In the genomic region with DNA sequence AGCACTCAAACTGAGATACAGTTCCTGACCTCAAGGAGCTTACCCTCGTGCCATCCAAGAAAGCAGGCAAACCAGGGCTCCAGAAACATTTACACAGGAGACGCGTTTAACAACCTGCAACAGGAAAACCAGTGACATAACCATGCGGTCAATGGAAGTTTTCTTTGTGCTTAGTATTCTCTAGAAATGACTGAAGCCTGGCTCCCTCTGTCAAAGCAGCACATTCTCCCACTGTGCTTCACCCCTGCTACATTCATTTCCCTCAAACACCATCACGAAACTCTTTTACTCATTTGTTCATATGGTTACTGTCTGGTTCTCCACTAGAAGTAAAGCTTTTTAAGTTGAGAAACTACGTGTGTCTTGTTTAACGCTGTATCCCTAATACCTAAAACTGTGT, we compare ENCODE assay signal across 1 cellular context.
TF ChIP-seq lines count a peak whose summit lies in the region.

No MANE protein-coding gene starts in this region.

TF ChIP-seq in IMR-90, 13 proteins besides CTCF, POLR2A, EP300 and RAD21 (continued from another document):
- TF ChIP-seq USF2 (IDR thresholded peaks at IDR 0.05; ENCODE audit: low read depth, low read length) (no peak), NFE2L2 (IDR thresholded peaks at IDR 0.05; ENCODE audit: low read depth, low read length) (no peak), MAZ (IDR thresholded peaks at IDR 0.05; ENCODE audit: borderline replicate concordance, low read depth, low read length) (no peak)
